ENCODE assay signal across 23 cellular contexts in genomic region chr1:65319141-65319540, GRCh38. TPM values are rescaled to one million over a fixed set of nuclear protein-coding genes. Genes with fewer than 3 reads are reported as not detected.
DNase-seq lines count a peak whose midpoint lies in the region; ATAC-seq, FAIRE-seq and TF ChIP-seq lines count a peak whose summit lies in the region.
"Had no signal": no experiment of that assay in that cellular context is flagged by ENCODE, and none has a peak within 500 bp of the region (broad histone marks: within the 10 kb centered on the region; RNA-seq: fewer than 3 reads in every experiment).

No MANE protein-coding gene starts in this region.

- H3K27ac ChIP-seq in heart left ventricle = no peak overlapping the region
- H3K27ac ChIP-seq: coronary artery, hepatocyte, parathyroid adenoma, testis, vagina had no signal

- H3K27me3 ChIP-seq in heart left ventricle = no peaks in the 10 kb centered on the region
- H3K27me3 ChIP-seq: hepatocyte, testis, vagina had no signal

- DNase-seq in heart left ventricle (peak in 4 of 5 donors; percentile 17 to 34 (median 30)), cardiac septum (ENCODE audit: low spot score) (no peak), cerebellar cortex (ENCODE audit: low spot score) (peak; percentile 81), inferior parietal cortex (ENCODE audit: extremely low spot score) (peak; percentile 65), DMS79 (lab: John Stamatoyannopoulos, UW) (no peak), frontal cortex (ENCODE audit: low spot score in 2 of 2) (no peak)
- DNase-seq: activated CD4-positive, alpha-beta T cell treated with anti-CD3 and anti-CD28 coated beads for 48 hours; activated CD8-positive, alpha-beta memory T cell treated with anti-CD3 and anti-CD28 coated beads, Interleukin-2, amount 10 ng/mL, durations not matched to agents 7 days and 5 days; mesenchymal stem cell; natural killer cell; NCI-H748 treated with DMSO at 0.1 percent for 48 hours; PC-3; SIG-M5; testis had no signal

- no peaks in the 10 kb centered on the region for H3K36me3 ChIP-seq in heart left ventricle
- H3K36me3 ChIP-seq: vagina had no signal

- peaks cover 0 to 4% (median 0%) of the 10 kb centered on the region in 12 donors for H3K4me1 ChIP-seq in heart left ventricle
- H3K4me1 ChIP-seq: parathyroid adenoma, testis, vagina had no signal

- intact Hi-C loops in heart left ventricle (cut with DNase I) = no loop called here
- intact Hi-C loops in cardiac septum (cut with DNase I) = no loop called here

- WGBS in heart left ventricle, 4 donors = 48 to 69% (median 60%) methylated on average over 3 of the region's 3 CpGs

- no peak overlapping the region for H3K4me3 ChIP-seq in heart left ventricle
- H3K4me3 ChIP-seq: coronary artery, hepatocyte, testis, vagina had no signal

- TF ChIP-seq POLR2A in heart left ventricle (IDR thresholded peaks at IDR 0.05) = no peak

- ATAC-seq in heart left ventricle (peak in 3 of 4 donors; percentile 70 to 85 (median 77)), HG03469 (IDR thresholded peaks at IDR 0.05; ENCODE audit: unreplicated experiment) (no peak), HG03457 (IDR thresholded peaks at IDR 0.05; ENCODE audit: unreplicated experiment) (no peak)
- ATAC-seq: activated CD8-positive, alpha-beta memory T cell treated with anti-CD3 and anti-CD28 coated beads, Interleukin-2, amount 10 ng/mL, durations not matched to agents 7 days and 5 days; HCT116; natural killer cell; PC-3 had no signal

- FAIRE-seq in frontal cortex (lab: Jason Lieb, UNC) = no peak
- FAIRE-seq: endometrium, keratinocyte had no signal

- H3K9me3 ChIP-seq in heart left ventricle = peaks cover 0 to 5% (median 0%) of the 10 kb centered on the region in 12 donors
- H3K9me3 ChIP-seq: testis, vagina had no signal

- TF ChIP-seq CTCF in heart left ventricle (IDR thresholded peaks at IDR 0.05) = no peak

RNA-seq across cellular contexts. Expression of gene DNAJC6, which starts 9.8 kb away (rescaled TPM):
- total RNA-seq in heart left ventricle (10 to 100 TPM in 4 of 9 donors, 1 to 10 TPM in 5; 7.6 to 14.1 (median 10.0) TPM), cardiac septum (6.5 TPM), frontal cortex (120 TPM)
- polyA plus RNA-seq in heart left ventricle = 1 to 10 TPM in 1 of 2 donors, under 1 TPM in 1; 0.50 to 5.6 TPM

Comparison
In these comparisons a context has a peak if more than half of its experiments do, and no peak if none do; other contexts are left out.
1. DNase-seq: peak in heart left ventricle (4 of 5), cerebellar cortex (single experiment) and inferior parietal cortex (single experiment); none in cardiac septum (single experiment), DMS79 (single experiment) and frontal cortex (0 of 2).
2. ATAC-seq: peak in heart left ventricle (3 of 4); none in HG03469 (single experiment) and HG03457 (single experiment).